In the genomic region with DNA sequence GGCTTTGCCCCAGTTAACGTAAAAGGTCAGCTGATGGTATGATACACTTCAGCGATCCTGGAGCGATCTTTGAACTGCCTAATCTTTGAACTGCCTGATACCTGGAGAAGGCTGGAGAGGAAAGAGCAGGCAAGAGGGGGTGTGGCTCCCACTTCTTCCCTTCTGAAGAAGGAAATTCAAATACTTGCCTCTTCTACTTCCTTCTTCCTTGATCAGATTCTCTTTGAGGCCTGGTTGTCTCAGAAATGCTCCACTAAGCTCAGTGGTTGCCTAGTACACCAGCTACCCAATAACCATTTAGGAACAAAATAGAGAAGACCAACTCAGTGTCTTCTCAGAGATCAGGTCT, we compare ENCODE assay signal across 8 cellular contexts. TPM values are rescaled to one million over a fixed set of nuclear protein-coding genes. Genes with fewer than 3 reads are reported as not detected.
A peak's percentile ranks its signal among the peaks of the same experiment; 100 is the strongest.
DNase-seq lines count a peak whose midpoint lies in the region; ATAC-seq, FAIRE-seq and TF ChIP-seq lines count a peak whose summit lies in the region.

No MANE protein-coding gene starts in this region.

- BruUV-seq in HepG2 (replicated peaks; lab: Mats Ljungman, UMichigan): TSS peak; percentile 66

- H3K79me2 ChIP-seq in HepG2 (ENCODE audit: insufficient read depth, low read length): peaks cover 54% of the 10 kb centered on the region

- POLR2A ChIA-PET in HepG2 (lab: Yijun Ruan, JAX): interaction anchor here (0.8 to 4.0 kb wide), 17 partner anchors 10 to 85 kb away, joined by 3 to 48 read pairs (median 10); a partner anchor contains a TSS

- H3K9ac ChIP-seq in HepG2 (ENCODE audit: insufficient read depth, low read depth, low read length): peak overlapping the region; percentile 77

- peak; percentile 66 for DNase-seq in activated effector memory CD4-positive, alpha-beta T cell treated with anti-CD3 and anti-CD28 coated beads, Interleukin-2, amount 50 U/mL, for 16 hours
- no peak for DNase-seq in activated effector memory CD4-positive, alpha-beta T cell treated with Interleukin-2 at 50 U/mL for 16 hours
- DNase-seq in MG63 (no peak), HepG2 (ENCODE audit: low spot score) (peak; percentile 66), thoracic aorta (ENCODE audit: low spot score) (no peak), NCI-H1048 (lab: John Stamatoyannopoulos, UW) (no peak)

- H3K4me2 ChIP-seq in HepG2 (ENCODE audit: low read depth, low read length): peak overlapping the region; percentile 99

- ATAC-seq in HepG2 (peak; percentile 10; the same call in 2 of the 3 replicates), thoracic aorta (ENCODE audit: insufficient number of reproducible peaks, low FRiP score, low read depth) (no peak), GM18861 (IDR thresholded peaks at IDR 0.05; ENCODE audit: unreplicated experiment) (no peak)

- 5% methylated on average over 3 of the region's 3 CpGs for WGBS in HepG2 (ENCODE audit: low lambda C conversion rate)

- H3K27me3 Mint-ChIP-seq in brain: peaks cover 3% of the 10 kb centered on the region

- TF ChIP-seq EP300 in HepG2 (IDR thresholded peaks at IDR 0.05; ENCODE audit: low read depth in 2 of 2, low read length in 2 of 2) (0 out of 4 replicates have a peak, but pooled peaks of 1 of the 2 experiments have one; percentile 14), HepG2 (CRISPR knock-in tag; IDR thresholded peaks at IDR 0.05; ENCODE audit: borderline replicate concordance) (no peak)

- FAIRE-seq in HepG2 (lab: Jason Lieb, UNC): peak; percentile 58

- H3K9me3 ChIP-seq in MG63 (no peaks in the 10 kb centered on the region), HepG2 (ENCODE audit: low read length) (no peaks in the 10 kb centered on the region), thoracic aorta (no peaks in the 10 kb centered on the region)

- H3K4me1 ChIP-seq in HepG2 (ENCODE audit: insufficient read depth, low read length) (peaks cover 54% of the 10 kb centered on the region), thoracic aorta (ENCODE audit: control insufficient read depth in 1 of 2, low read depth in 2 of 2) (peaks cover 16 to 42% of the 10 kb centered on the region in 2 donors)

- no peak for TF ChIP-seq RAD21 in HepG2 (CRISPR knock-in tag; IDR thresholded peaks at IDR 0.05)

- H3K27me3 ChIP-seq in MG63 (no peaks in the 10 kb centered on the region), HepG2 (ENCODE audit: control insufficient read depth in 1 of 2, insufficient read depth in 2 of 2, low read length in 2 of 2) (no peaks in the 10 kb centered on the region; a peak in 1 of 5 replicates), thoracic aorta (replicated peaks; ENCODE audit: insufficient read depth) (no peaks in the 10 kb centered on the region)

- peak overlapping the region; percentile 84 to 93 (median 89) for H3K4me3 Mint-ChIP-seq in brain

- peak overlapping the region in 2 of 5 experiments; percentile 87 to 94 for H3K27ac Mint-ChIP-seq in brain

- H3K36me3 ChIP-seq in MG63 (no peaks in the 10 kb centered on the region), HepG2 (replicated peaks in 1 of 2; ENCODE audit: control insufficient read depth in 1 of 2, insufficient read depth in 2 of 2, low read length in 2 of 2) (no peaks in the 10 kb centered on the region), thoracic aorta (no peaks in the 10 kb centered on the region)

- no peaks in the 10 kb centered on the region for H3K36me3 Mint-ChIP-seq in brain

- H3K4me3 ChIP-seq in MG63 (peak overlapping the region; percentile 39), HepG2 (replicated peaks in 1 of 3; ENCODE audit: insufficient read depth in 1 of 3, low read depth in 2 of 3, low read length in 3 of 3) (peak overlapping the region; percentile 70 to 90 (median 85)), thoracic aorta (peak overlapping the region; percentile 72)

- no peaks in the 10 kb centered on the region; the same call in 1 of the 2 replicates for H4K20me1 ChIP-seq in HepG2 (ENCODE audit: insufficient read depth, low read length)

- H3K27ac ChIP-seq in HepG2 (ENCODE audit: extremely low read length, insufficient read depth, low read length) (peak overlapping the region; percentile 88), thoracic aorta (peak overlapping the region; percentile 58 to 75)

- TF ChIP-seq CTCF in brain (conservative IDR thresholded peaks at IDR 0.05) (no peak), HepG2 (CRISPR knock-in tag; IDR thresholded peaks at IDR 0.05) (no peak), thoracic aorta (IDR thresholded peaks at IDR 0.05) (no peak)

- no peak for TF ChIP-seq POLR2A in HepG2 (IDR thresholded peaks at IDR 0.05; ENCODE audit: insufficient read depth in 1 of 2, low read depth in 2 of 2, low read length in 2 of 2)

- intact Hi-C loops in HepG2 (cut with micrococcal nuclease; ENCODE audit: unreplicated experiment): loop anchor here (1.0 to 2.0 kb wide), 2 partner anchors 40 to 63 kb away; no protein-coding TSS in a partner anchor

- no peaks in the 10 kb centered on the region for H3K9me3 Mint-ChIP-seq in brain

- peaks cover 34% of the 10 kb centered on the region for H3K4me1 Mint-ChIP-seq in brain

- CTCF ChIA-PET in HepG2 (lab: Yijun Ruan, JAX; ENCODE audit: low intra/inter-chr PET ratio, low total read pairs): interaction anchor here (2.5 kb wide), 1 partner anchor 63 kb away, joined by 9 read pairs; a partner anchor contains a TSS

- H2AFZ ChIP-seq in HepG2 (ENCODE audit: low read length): no peak overlapping the region

- in situ Hi-C loops in HepG2 (cut with HindIII; ENCODE audit: extremely low pct_ligation_motif_present, low pct_unique_long_range_greater_than_20kb): loop anchor here (5.0 kb wide), 1 partner anchor 64 kb away; a partner anchor contains a TSS

TF ChIP-seq in HepG2, 621 proteins besides CTCF, POLR2A, EP300 and RAD21 (continues in another document):
- no peak for TF ChIP-seq MTA1 (CRISPR knock-in tag; IDR thresholded peaks at IDR 0.05; ENCODE audit: borderline replicate concordance)
- TF ChIP-seq, protein P1, sequence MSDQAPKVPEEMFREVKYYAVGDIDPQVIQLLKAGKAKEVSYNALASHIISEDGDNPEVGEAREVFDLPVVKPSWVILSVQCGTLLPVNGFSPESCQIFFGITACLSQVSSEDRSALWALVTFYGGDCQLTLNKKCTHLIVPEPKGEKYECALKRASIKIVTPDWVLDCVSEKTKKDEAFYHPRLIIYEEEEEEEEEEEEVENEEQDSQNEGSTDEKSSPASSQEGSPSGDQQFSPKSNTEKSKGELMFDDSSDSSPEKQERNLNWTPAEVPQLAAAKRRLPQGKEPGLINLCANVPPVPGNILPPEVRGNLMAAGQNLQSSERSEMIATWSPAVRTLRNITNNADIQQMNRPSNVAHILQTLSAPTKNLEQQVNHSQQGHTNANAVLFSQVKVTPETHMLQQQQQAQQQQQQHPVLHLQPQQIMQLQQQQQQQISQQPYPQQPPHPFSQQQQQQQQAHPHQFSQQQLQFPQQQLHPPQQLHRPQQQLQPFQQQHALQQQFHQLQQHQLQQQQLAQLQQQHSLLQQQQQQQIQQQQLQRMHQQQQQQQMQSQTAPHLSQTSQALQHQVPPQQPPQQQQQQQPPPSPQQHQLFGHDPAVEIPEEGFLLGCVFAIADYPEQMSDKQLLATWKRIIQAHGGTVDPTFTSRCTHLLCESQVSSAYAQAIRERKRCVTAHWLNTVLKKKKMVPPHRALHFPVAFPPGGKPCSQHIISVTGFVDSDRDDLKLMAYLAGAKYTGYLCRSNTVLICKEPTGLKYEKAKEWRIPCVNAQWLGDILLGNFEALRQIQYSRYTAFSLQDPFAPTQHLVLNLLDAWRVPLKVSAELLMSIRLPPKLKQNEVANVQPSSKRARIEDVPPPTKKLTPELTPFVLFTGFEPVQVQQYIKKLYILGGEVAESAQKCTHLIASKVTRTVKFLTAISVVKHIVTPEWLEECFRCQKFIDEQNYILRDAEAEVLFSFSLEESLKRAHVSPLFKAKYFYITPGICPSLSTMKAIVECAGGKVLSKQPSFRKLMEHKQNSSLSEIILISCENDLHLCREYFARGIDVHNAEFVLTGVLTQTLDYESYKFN (CRISPR knock-in tag; conservative IDR thresholded peaks at IDR 0.05): 0 out of 2 replicates have a peak, but pooled peaks have one; percentile 41
- TF ChIP-seq KMT2B (CRISPR knock-in tag; IDR thresholded peaks at IDR 0.05): peak; percentile 4; the same call in 1 of the 2 replicates
- 0 out of 2 replicates have a peak, but pooled peaks have one; percentile 8 for TF ChIP-seq MED1 (CRISPR knock-in tag; IDR thresholded peaks at IDR 0.05)
- peak; percentile 87 for TF ChIP-seq NCOR1 (IDR thresholded peaks at IDR 0.05; ENCODE audit: borderline replicate concordance, low read length)
- TF ChIP-seq RELA (CRISPR knock-in tag; IDR thresholded peaks at IDR 0.05): 0 out of 2 replicates have a peak, but pooled peaks have one; percentile 0
- no peak for TF ChIP-seq NPAS2 (CRISPR knock-in tag; IDR thresholded peaks at IDR 0.05; ENCODE audit: borderline replicate concordance)
- no peak for TF ChIP-seq POLR2AphosphoS5 (IDR thresholded peaks at IDR 0.05; ENCODE audit: low read depth, low read length)

RNA-seq across cellular contexts. Expression of a gene that starts 0.6 kb away (rescaled TPM):
- total RNA-seq in MG63 (2014; rRNA removed; shearing (Covaris generic); ENCODE audit: low replicate concordance): 13.7 and 21.1 TPM in 2 replicates
- polyA plus RNA-seq in brain (ENCODE audit: insufficient read depth, low read depth, low replicate concordance) (1.7 TPM), HepG2 (2011; rRNA removed) (60.3 and 65.5 TPM in 2 replicates)
- total RNA-seq in HepG2 (2016; rRNA removed; fragmentation: Illumina TruSeq; extraction: Trizol) (90.0 and 114 TPM in 2 replicates), thoracic aorta (10 to 100 TPM; 19.5 to 25.1 TPM)
- total RNA-seq in HepG2 (2016; cell fraction: cytosol; rRNA removed; fragmentation: Illumina TruSeq; extraction: Trizol; ENCODE audit: low read depth): 23.4 and 25.3 TPM in 2 replicates
- total RNA-seq in HepG2 (2016; cell fraction: insoluble cytoplasmic fraction; rRNA removed; fragmentation: Illumina TruSeq; extraction: Trizol): 97.4 and 121 TPM in 2 replicates
- total RNA-seq in HepG2 (2016; cell fraction: membrane; rRNA removed; fragmentation: Illumina TruSeq; extraction: Trizol): 42.3 and 46.2 TPM in 2 replicates
- 40.2 and 41.1 TPM in 2 replicates for total RNA-seq in HepG2 (2016; cell fraction: nucleus; rRNA removed; fragmentation: Illumina TruSeq; extraction: Trizol)
- 55.9 and 67.8 TPM in 2 replicates for polyA plus RNA-seq in HepG2 (2011; cell fraction: cytosol; rRNA removed)
- 18.3 and 26.1 TPM in 2 replicates for polyA plus RNA-seq in HepG2 (2011; cell fraction: nucleus; rRNA removed)
- 53.1 and 67.0 TPM in 2 replicates for polyA plus RNA-seq in HepG2 (2012)
- polyA plus RNA-seq in HepG2 (2016; cell fraction: cytosol; fragmentation: Illumina TruSeq; extraction: Trizol; ENCODE audit: low read depth): 17.3 and 18.5 TPM in 2 replicates
- 102 TPM in 2 replicates for polyA plus RNA-seq in HepG2 (2016; cell fraction: insoluble cytoplasmic fraction; fragmentation: Illumina TruSeq; extraction: Trizol; ENCODE audit: low read depth)
- polyA plus RNA-seq in HepG2 (2016; cell fraction: membrane; fragmentation: Illumina TruSeq; extraction: Trizol; ENCODE audit: low read depth): 25.4 and 26.1 TPM in 2 replicates
- 43.2 and 47.8 TPM in 2 replicates for polyA plus RNA-seq in HepG2 (2016; cell fraction: nucleus; fragmentation: Illumina TruSeq; extraction: Trizol; ENCODE audit: insufficient read depth, low read depth)
- polyA minus RNA-seq in HepG2 (2011; rRNA and poly(A)+ RNA removed; ENCODE audit: low replicate concordance): 20.6 and 67.6 TPM in 2 replicates
- 37.5 and 41.1 TPM in 2 replicates for polyA minus RNA-seq in HepG2 (2011; cell fraction: cytosol; rRNA and poly(A)+ RNA removed)
- polyA minus RNA-seq in HepG2 (2011; cell fraction: nucleus; rRNA and poly(A)+ RNA removed): 40.4 and 46.2 TPM in 2 replicates

Comparison
In these comparisons a context has a peak if more than half of its experiments do, and no peak if none do; other contexts are left out.
1. DNase-seq: peak in activated effector memory CD4-positive, alpha-beta T cell treated with anti-CD3 and anti-CD28 coated beads, Interleukin-2, amount 50 U/mL, for 16 hours (single experiment) and HepG2 (single experiment); none in activated effector memory CD4-positive, alpha-beta T cell treated with Interleukin-2 at 50 U/mL for 16 hours (single experiment), MG63 (single experiment), thoracic aorta (single experiment) and NCI-H1048 (single experiment).
2. Peak in every context shown above with its lines, with median percentiles within 50 percentile points of each other: H3K4me3 ChIP-seq.